Comparison of ENCODE assay signal across 1 cellular context in genomic region chr6:149716181-149716580, GRCh38.
TF ChIP-seq lines count a peak whose summit lies in the region.

No MANE protein-coding gene starts in this region.

TF ChIP-seq in GM23338, 12 proteins besides CTCF, POLR2A, EP300 and RAD21 (continued from another document):
- TF ChIP-seq ZNF462 (CRISPR knock-in tag; IDR thresholded peaks at IDR 0.05) (no peak), ZNF331 (CRISPR knock-in tag; IDR thresholded peaks at IDR 0.05; ENCODE audit: low read depth) (no peak), ZNF114 (CRISPR knock-in tag; IDR thresholded peaks at IDR 0.05) (no peak), ETS1 (IDR thresholded peaks at IDR 0.05) (no peak), JUNB (IDR thresholded peaks at IDR 0.05; ENCODE audit: unreplicated experiment) (no peak), EZH2phosphoT487 (IDR thresholded peaks at IDR 0.05; ENCODE audit: unreplicated experiment) (no peak), POLR2AphosphoS5 (IDR thresholded peaks at IDR 0.05; ENCODE audit: low read depth) (no peak)
